In genomic region chr15:40105517-40106202, GRCh38 we compare ENCODE assay signal across 8 cellular contexts. TPM values are rescaled to one million over a fixed set of nuclear protein-coding genes. Genes with fewer than 3 reads are reported as not detected.
DNase-seq lines count a peak whose midpoint lies in the region; ATAC-seq and TF ChIP-seq lines count a peak whose summit lies in the region.

No MANE protein-coding gene starts in this region.

- peaks cover 55 to 77% (median 62%) of the 10 kb centered on the region in 3 donors for H3K4me1 Mint-ChIP-seq in CD8-positive, alpha-beta memory T cell
- H3K4me1 Mint-ChIP-seq in activated naive CD4-positive, alpha-beta T cell treated with anti-CD3 and anti-CD28 coated beads, Interleukin-2, amount 50 U/mL, for 24 hours: peaks cover 60% of the 10 kb centered on the region

- no peaks in the 10 kb centered on the region for H3K36me3 ChIP-seq in CD8-positive, alpha-beta memory T cell (ENCODE audit: insufficient read depth, low read length)
- no peaks in the 10 kb centered on the region for H3K36me3 ChIP-seq in ovary

- ATAC-seq in HG02642 (IDR thresholded peaks at IDR 0.05; ENCODE audit: poor library complexity, unreplicated experiment): peak; percentile 13
- no peak for ATAC-seq in HG03521 (IDR thresholded peaks at IDR 0.05; ENCODE audit: unreplicated experiment)

- CTCF ChIA-PET in CD8-positive, alpha-beta memory T cell (lab: Charles Lee): interaction anchor here (1.0 to 15.6 kb wide), 21 partner anchors 9 to 169 kb away, joined by 3 to 186 read pairs (median 11); partner anchors contain the start of genes BUB1B and SRP14

- H3K4me3 Mint-ChIP-seq in CD8-positive, alpha-beta memory T cell: peak overlapping the region in 6 of 7 donors; percentile 39 to 94 (median 70)
- H3K4me3 Mint-ChIP-seq in activated naive CD4-positive, alpha-beta T cell treated with anti-CD3 and anti-CD28 coated beads, Interleukin-2, amount 50 U/mL, for 24 hours: peak overlapping the region; percentile 85

- no peak for TF ChIP-seq CTCF in ovary (IDR thresholded peaks at IDR 0.05)

- H3K27ac Mint-ChIP-seq in CD8-positive, alpha-beta memory T cell: peak overlapping the region in 6 of 8 donors; percentile 32 to 94 (median 70)
- H3K27ac Mint-ChIP-seq in activated naive CD4-positive, alpha-beta T cell treated with anti-CD3 and anti-CD28 coated beads, Interleukin-2, amount 50 U/mL, for 24 hours: peak overlapping the region; percentile 93

- peaks cover 0 to 8% of the 10 kb centered on the region in 2 donors for H3K27me3 Mint-ChIP-seq in CD8-positive, alpha-beta memory T cell
- no peaks in the 10 kb centered on the region for H3K27me3 Mint-ChIP-seq in activated naive CD4-positive, alpha-beta T cell treated with anti-CD3 and anti-CD28 coated beads, Interleukin-2, amount 50 U/mL, for 24 hours

- no peak overlapping the region for H3K4me3 ChIP-seq in CD8-positive, alpha-beta memory T cell (ENCODE audit: low read length)
- H3K4me3 ChIP-seq in ovary: no peak overlapping the region

- no peak for TF ChIP-seq POLR2A in ovary (IDR thresholded peaks at IDR 0.05)

- no peaks in the 10 kb centered on the region for H3K9me3 ChIP-seq in CD8-positive, alpha-beta memory T cell (ENCODE audit: low read length)
- no peaks in the 10 kb centered on the region for H3K9me3 ChIP-seq in ovary

- peak overlapping the region; percentile 6 for H3K27ac ChIP-seq in CD8-positive, alpha-beta memory T cell (ENCODE audit: low read depth, low read length)
- peak overlapping the region; percentile 27 to 93 for H3K27ac ChIP-seq in ovary

- no peaks in the 10 kb centered on the region for H3K9me3 Mint-ChIP-seq in CD8-positive, alpha-beta memory T cell
- H3K9me3 Mint-ChIP-seq in activated naive CD4-positive, alpha-beta T cell treated with anti-CD3 and anti-CD28 coated beads, Interleukin-2, amount 50 U/mL, for 24 hours: no peaks in the 10 kb centered on the region

- peaks cover 50% of the 10 kb centered on the region for H3K4me1 ChIP-seq in CD8-positive, alpha-beta memory T cell (ENCODE audit: insufficient read depth, low read length)
- peaks cover 45% of the 10 kb centered on the region for H3K4me1 ChIP-seq in ovary (ENCODE audit: insufficient read depth)

- intact Hi-C loops in ovary (cut with DNase I): loop anchor here in 3 of 4 donors (5.0 to 10.0 kb wide), 5 partner anchors 33 to 239 kb away; partner anchors contain the start of gene CCDC9B (in 1 of the 3)

- no peaks in the 10 kb centered on the region for H3K27me3 ChIP-seq in CD8-positive, alpha-beta memory T cell (ENCODE audit: insufficient read depth, low read length, poor library complexity, severe bottlenecking)
- no peaks in the 10 kb centered on the region for H3K27me3 ChIP-seq in ovary

- TF ChIP-seq EP300 in ovary (IDR thresholded peaks at IDR 0.05): no peak

- 81 to 87% (median 82%) methylated on average over 9 of the region's 9 CpGs for WGBS in ovary, 3 donors

- POLR2A ChIA-PET in CD8-positive, alpha-beta memory T cell (lab: Charles Lee): interaction anchor here (1.0 to 1.7 kb wide), 2 partner anchors 51 to 57 kb away, joined by 3 to 7 read pairs; no protein-coding TSS in a partner anchor

- peaks cover 0 to 25% (median 0%) of the 10 kb centered on the region in 3 donors for H3K36me3 Mint-ChIP-seq in CD8-positive, alpha-beta memory T cell
- H3K36me3 Mint-ChIP-seq in activated naive CD4-positive, alpha-beta T cell treated with anti-CD3 and anti-CD28 coated beads, Interleukin-2, amount 50 U/mL, for 24 hours: no peaks in the 10 kb centered on the region

- DNase-seq in CD8-positive, alpha-beta memory T cell: peak in 2 of 5 donors; percentile 26 to 67
- DNase-seq in ovary (no peak), inferior parietal cortex (ENCODE audit: extremely low spot score) (no peak), NCI-H1417 treated with DMSO at 0.1 percent for 48 hours (lab: John Stamatoyannopoulos, UW) (no peak), NAMALWA (ENCODE audit: low spot score) (no peak)

RNA-seq across cellular contexts. Expression of gene BMF, which starts 3.0 kb away (rescaled TPM):
- 10 to 100 TPM; 15.3 to 16.8 TPM for total RNA-seq in CD8-positive, alpha-beta memory T cell
- 2.3 TPM for polyA plus RNA-seq in CD8-positive, alpha-beta memory T cell
- 10 to 100 TPM in 6 of 7 donors, 1 to 10 TPM in 1; 5.7 to 26.5 (median 20.3) TPM for total RNA-seq in ovary
- polyA plus RNA-seq in ovary: 10 to 100 TPM; 12.7 to 14.3 TPM

RNA-seq across cellular contexts. Expression of gene BUB1B, which starts 55.2 kb away (rescaled TPM):
- total RNA-seq in CD8-positive, alpha-beta memory T cell: 10 to 100 TPM; 44.4 to 50.3 TPM
- polyA plus RNA-seq in CD8-positive, alpha-beta memory T cell: 0.26 TPM
- total RNA-seq in ovary: 1 to 10 TPM in 3 of 7 donors, under 1 TPM in 3, not detected in 1; 0.43 to 2.4 (median 1.1) TPM
- polyA plus RNA-seq in ovary: 1 to 10 TPM; 1.0 to 1.4 TPM

Comparison
In these comparisons a context has a peak if more than half of its experiments do, and no peak if none do; other contexts are left out.
1. RNA of gene BUB1B, which starts 55.2 kb away (total RNA-seq): 44.4 to 50.3 TPM in CD8-positive, alpha-beta memory T cell; 0.43 to 2.4 TPM in ovary; every median in the first group is over 10 times any median in the second.